ENCODE assay signal across 9 cellular contexts in genomic region chr9:5442400-5443011, GRCh38. TPM values are rescaled to one million over a fixed set of nuclear protein-coding genes. Genes with fewer than 3 reads are reported as not detected.
DNase-seq lines count a peak whose midpoint lies in the region; ATAC-seq, FAIRE-seq and TF ChIP-seq lines count a peak whose summit lies in the region.
"Had no signal": no experiment of that assay in that cellular context is flagged by ENCODE, and none has a peak within 500 bp of the region (broad histone marks: within the 10 kb centered on the region; RNA-seq: fewer than 3 reads in every experiment).

No MANE protein-coding gene starts in this region.

- no peaks in the 10 kb centered on the region for H3K36me3 Mint-ChIP-seq in activated naive CD4-positive, alpha-beta T cell treated with anti-CD3 and anti-CD28 coated beads, Interleukin-2, amount 10 ng/mL, durations not matched to agents 7 days and 5 days
- H3K36me3 Mint-ChIP-seq in activated naive CD4-positive, alpha-beta T cell treated with anti-CD3 and anti-CD28 coated beads, Interleukin-2, amount 50 U/mL, for 72 hours = peaks cover 6 to 15% of the 10 kb centered on the region in 2 donors
- H3K36me3 Mint-ChIP-seq in effector memory CD8-positive, alpha-beta T cell (ENCODE audit: insufficient read depth) = peaks cover 14% of the 10 kb centered on the region
- H3K36me3 Mint-ChIP-seq: activated naive CD8-positive, alpha-beta T cell treated with anti-CD3 and anti-CD28 coated beads, Interleukin-2, amount 10 ng/mL, durations not matched to agents 7 days and 5 days had no signal

- no peaks in the 10 kb centered on the region for H3K27me3 Mint-ChIP-seq in activated naive CD4-positive, alpha-beta T cell treated with anti-CD3 and anti-CD28 coated beads, Interleukin-2, amount 10 ng/mL, durations not matched to agents 7 days and 5 days
- H3K27me3 Mint-ChIP-seq in effector memory CD8-positive, alpha-beta T cell = no peaks in the 10 kb centered on the region
- H3K27me3 Mint-ChIP-seq: activated naive CD8-positive, alpha-beta T cell treated with anti-CD3 and anti-CD28 coated beads, Interleukin-2, amount 10 ng/mL, durations not matched to agents 7 days and 5 days had no signal

- TF ChIP-seq EP300 in gastroesophageal sphincter (IDR thresholded peaks at IDR 0.05) = no peak

- H3K27me3 ChIP-seq in gastroesophageal sphincter (no peaks in the 10 kb centered on the region), small intestine (ENCODE audit: control insufficient read depth in 2 of 2, insufficient read depth in 2 of 2, low read length in 2 of 2) (no peaks in the 10 kb centered on the region)

- no peak overlapping the region for H3K4me3 ChIP-seq in gastroesophageal sphincter
- no peak overlapping the region for H3K4me3 ChIP-seq in small intestine (ENCODE audit: low read depth in 1 of 2, low read length in 2 of 2)

- H3K9me3 ChIP-seq in gastroesophageal sphincter = no peaks in the 10 kb centered on the region
- H3K9me3 ChIP-seq in small intestine (ENCODE audit: control insufficient read depth, low read depth) = no peaks in the 10 kb centered on the region

- peak in 3 of 4 experiments; percentile 37 to 53 (median 45) for TF ChIP-seq CTCF in gastroesophageal sphincter (IDR thresholded peaks at IDR 0.05)

- FAIRE-seq in TTC549 (lab: Jason Lieb, UNC) = peak; percentile 56
- no peak for FAIRE-seq in small intestine (lab: Jason Lieb, UNC)

- peaks cover 44% of the 10 kb centered on the region for H3K4me1 Mint-ChIP-seq in activated naive CD4-positive, alpha-beta T cell treated with anti-CD3 and anti-CD28 coated beads, Interleukin-2, amount 10 ng/mL, durations not matched to agents 7 days and 5 days
- H3K4me1 Mint-ChIP-seq in effector memory CD8-positive, alpha-beta T cell (ENCODE audit: low read depth in 2 of 2) = peaks cover 21 to 26% of the 10 kb centered on the region in 2 donors

- CTCF ChIA-PET in activated naive CD4-positive, alpha-beta T cell treated with anti-CD3 and anti-CD28 coated beads, Interleukin-2, amount 10 ng/mL, durations not matched to agents 7 days and 5 days (lab: Charles Lee) = interaction anchor here (0.6 to 4.7 kb wide), 18 partner anchors 8 to 683 kb away, joined by 3 to 45 read pairs (median 4); partner anchors contain the start of genes CD274 and INSL6

- peak; percentile 44 for DNase-seq in activated naive CD4-positive, alpha-beta T cell treated with anti-CD3 and anti-CD28 coated beads, Interleukin-2, amount 10 ng/mL, durations not matched to agents 7 days and 5 days
- DNase-seq in activated naive CD4-positive, alpha-beta T cell treated with anti-CD3 and anti-CD28 coated beads, Interleukin-2, amount 50 U/mL, for 72 hours (ENCODE audit: low spot score in 2 of 2) = no peak
- DNase-seq in NCI-H1105 (lab: John Stamatoyannopoulos, UW) (peak; percentile 10), small intestine (peak; percentile 75)
- no peak for DNase-seq in effector memory CD8-positive, alpha-beta T cell
- DNase-seq: activated naive CD8-positive, alpha-beta T cell treated with anti-CD3 and anti-CD28 coated beads, Interleukin-2, amount 10 ng/mL, durations not matched to agents 7 days and 5 days had no signal

- no peak for TF ChIP-seq POLR2A in gastroesophageal sphincter (IDR thresholded peaks at IDR 0.05)

- H3K36me3 ChIP-seq in gastroesophageal sphincter (no peaks in the 10 kb centered on the region), small intestine (ENCODE audit: control insufficient read depth in 2 of 2, insufficient read depth in 2 of 2, low read length in 2 of 2) (no peaks in the 10 kb centered on the region)

- H3K27ac Mint-ChIP-seq in activated naive CD4-positive, alpha-beta T cell treated with anti-CD3 and anti-CD28 coated beads, Interleukin-2, amount 10 ng/mL, durations not matched to agents 7 days and 5 days = no peak overlapping the region
- no peak overlapping the region for H3K27ac Mint-ChIP-seq in activated naive CD4-positive, alpha-beta T cell treated with anti-CD3 and anti-CD28 coated beads, Interleukin-2, amount 50 U/mL, for 72 hours
- H3K27ac Mint-ChIP-seq in effector memory CD8-positive, alpha-beta T cell = no peak overlapping the region
- H3K27ac Mint-ChIP-seq: activated naive CD8-positive, alpha-beta T cell treated with anti-CD3 and anti-CD28 coated beads, Interleukin-2, amount 10 ng/mL, durations not matched to agents 7 days and 5 days had no signal

- H3K27ac ChIP-seq in gastroesophageal sphincter (no peak overlapping the region), small intestine (ENCODE audit: low read depth in 1 of 2, low read length in 1 of 2) (no peak overlapping the region)

- H3K9me3 Mint-ChIP-seq in activated naive CD4-positive, alpha-beta T cell treated with anti-CD3 and anti-CD28 coated beads, Interleukin-2, amount 10 ng/mL, durations not matched to agents 7 days and 5 days = peaks cover 2% of the 10 kb centered on the region
- peaks cover 0 to 8% of the 10 kb centered on the region in 2 donors for H3K9me3 Mint-ChIP-seq in activated naive CD4-positive, alpha-beta T cell treated with anti-CD3 and anti-CD28 coated beads, Interleukin-2, amount 50 U/mL, for 72 hours
- H3K9me3 Mint-ChIP-seq in effector memory CD8-positive, alpha-beta T cell = no peaks in the 10 kb centered on the region
- H3K9me3 Mint-ChIP-seq: activated naive CD8-positive, alpha-beta T cell treated with anti-CD3 and anti-CD28 coated beads, Interleukin-2, amount 10 ng/mL, durations not matched to agents 7 days and 5 days had no signal

- no peak for ATAC-seq in activated naive CD4-positive, alpha-beta T cell treated with anti-CD3 and anti-CD28 coated beads, Interleukin-2, amount 50 U/mL, for 72 hours
- ATAC-seq in gastroesophageal sphincter = no peak
- no peak for ATAC-seq in HG03135 (IDR thresholded peaks at IDR 0.05; ENCODE audit: unreplicated experiment)
- no peak for ATAC-seq in effector memory CD8-positive, alpha-beta T cell (replicated peaks)

- no peak overlapping the region for H3K4me3 Mint-ChIP-seq in activated naive CD4-positive, alpha-beta T cell treated with anti-CD3 and anti-CD28 coated beads, Interleukin-2, amount 10 ng/mL, durations not matched to agents 7 days and 5 days
- H3K4me3 Mint-ChIP-seq in effector memory CD8-positive, alpha-beta T cell = no peak overlapping the region
- H3K4me3 Mint-ChIP-seq: activated naive CD8-positive, alpha-beta T cell treated with anti-CD3 and anti-CD28 coated beads, Interleukin-2, amount 10 ng/mL, durations not matched to agents 7 days and 5 days had no signal

- WGBS in gastroesophageal sphincter (ENCODE audit: low coverage in 1 of 2), 2 donors = 50 to 61% methylated on average over 2 of the region's 2 CpGs
- 35 to 49% (median 48%) methylated on average over 2 of the region's 2 CpGs for WGBS in small intestine, 3 donors

- peaks cover 0 to 10% (median 8%) of the 10 kb centered on the region in 3 donors for H3K4me1 ChIP-seq in gastroesophageal sphincter
- H3K4me1 ChIP-seq in small intestine (ENCODE audit: control insufficient read depth in 2 of 2, insufficient read depth in 1 of 2, low read depth in 1 of 2, low read length in 1 of 2) = peaks cover 0 to 3% of the 10 kb centered on the region in 2 donors

RNA-seq across cellular contexts. Expression of gene PLGRKT, which starts 4.8 kb away (rescaled TPM):
- 10 to 100 TPM; 30.3 to 48.5 TPM for total RNA-seq in activated naive CD4-positive, alpha-beta T cell treated with anti-CD3 and anti-CD28 coated beads, Interleukin-2, amount 50 U/mL, for 72 hours
- total RNA-seq in gastroesophageal sphincter = 10 to 100 TPM in 3 of 4 donors, 1 to 10 TPM in 1; 8.8 to 22.6 (median 13.3) TPM
- 10 to 100 TPM; 54.9 to 60.4 (median 55.0) TPM for polyA plus RNA-seq in small intestine

RNA-seq across cellular contexts. Expression of gene CD274, which starts 7.8 kb away (rescaled TPM):
- 10 to 100 TPM; 34.5 to 65.5 TPM for total RNA-seq in activated naive CD4-positive, alpha-beta T cell treated with anti-CD3 and anti-CD28 coated beads, Interleukin-2, amount 50 U/mL, for 72 hours
- total RNA-seq in gastroesophageal sphincter = 1 to 10 TPM in 3 of 4 donors, under 1 TPM in 1; 0.73 to 3.6 (median 2.7) TPM
- polyA plus RNA-seq in small intestine = 1 to 10 TPM; 1.1 to 3.4 (median 1.1) TPM

Comparison
In these comparisons a context has a peak if more than half of its experiments do, and no peak if none do; other contexts are left out.
1. DNase-seq: peak in activated naive CD4-positive, alpha-beta T cell treated with anti-CD3 and anti-CD28 coated beads, Interleukin-2, amount 10 ng/mL, durations not matched to agents 7 days and 5 days (single experiment), NCI-H1105 (single experiment) and small intestine (single experiment); none in activated naive CD4-positive, alpha-beta T cell treated with anti-CD3 and anti-CD28 coated beads, Interleukin-2, amount 50 U/mL, for 72 hours (0 of 2) and effector memory CD8-positive, alpha-beta T cell (0 of 3).
2. RNA of gene CD274, which starts 7.8 kb away (total RNA-seq): 34.5 to 65.5 TPM in activated naive CD4-positive, alpha-beta T cell treated with anti-CD3 and anti-CD28 coated beads, Interleukin-2, amount 50 U/mL, for 72 hours; 0.73 to 3.6 TPM in gastroesophageal sphincter; every median in the first group is over 4 times any median in the second.